1 cellular context compared by ENCODE assay signal in the genomic region with DNA sequence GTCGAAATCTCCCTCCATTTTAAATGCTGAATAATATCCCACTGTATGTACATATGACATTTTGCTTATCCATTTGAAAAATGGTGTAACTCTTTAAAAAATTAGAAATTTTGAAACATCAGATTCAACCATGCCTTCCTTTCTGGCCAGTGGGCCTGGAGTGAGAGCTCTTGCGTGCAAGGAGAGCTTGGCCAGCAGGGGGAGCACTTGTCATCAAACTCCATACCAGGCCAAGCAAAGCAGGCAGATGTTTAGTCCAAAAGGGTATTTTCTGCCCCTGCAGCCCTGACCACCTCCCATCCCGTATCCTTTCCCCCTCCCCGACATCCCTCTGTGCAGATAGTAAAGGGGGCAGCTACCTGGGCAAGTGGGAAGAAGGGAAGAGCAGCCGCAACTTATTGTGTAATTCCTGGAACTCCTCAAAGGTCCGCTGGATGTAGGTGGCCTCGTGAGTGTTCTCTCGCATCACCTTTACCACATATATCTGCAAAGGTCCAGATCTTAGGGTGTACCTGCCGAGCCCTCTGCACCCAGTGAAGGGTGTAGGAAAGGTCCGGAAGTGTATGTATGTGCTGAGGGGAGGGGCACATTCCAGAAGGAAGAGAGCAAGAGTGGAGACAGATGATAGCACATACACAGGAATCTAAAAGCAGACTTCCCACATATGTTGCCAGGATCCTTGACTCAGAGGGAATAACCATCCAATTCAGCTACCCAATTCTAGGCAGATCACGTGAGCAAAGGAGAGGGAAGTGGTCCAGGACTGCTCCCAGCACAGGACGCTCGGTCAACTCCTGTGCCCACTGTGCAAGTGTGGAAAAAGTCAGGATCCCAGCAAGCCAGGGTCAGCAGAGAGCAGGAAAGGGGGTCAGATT.
TF ChIP-seq lines count a peak whose summit lies in the region.

No MANE protein-coding gene starts in this region.

TF ChIP-seq in SK-N-SH treated with all-trans-retinoic acid at 6 μM for 48 hours, 23 proteins besides CTCF, POLR2A, EP300 and RAD21 (continued from another document):
- TF ChIP-seq TOX (CRISPR knock-in tag; IDR thresholded peaks at IDR 0.05; ENCODE audit: borderline replicate concordance) (no peak), PPARA (CRISPR knock-in tag; IDR thresholded peaks at IDR 0.05; ENCODE audit: borderline replicate concordance) (no peak), ARNTL (CRISPR knock-in tag; IDR thresholded peaks at IDR 0.05; ENCODE audit: borderline replicate concordance, low read depth) (no peak), PATZ1 (CRISPR knock-in tag; IDR thresholded peaks at IDR 0.05; ENCODE audit: borderline replicate concordance) (no peak), ZNF8 (CRISPR knock-in tag; IDR thresholded peaks at IDR 0.05) (no peak), SNAI2 (CRISPR knock-in tag; IDR thresholded peaks at IDR 0.05) (no peak), POU6F1 (CRISPR knock-in tag; IDR thresholded peaks at IDR 0.05; ENCODE audit: borderline replicate concordance, low read depth) (no peak), CREB5 (CRISPR knock-in tag; IDR thresholded peaks at IDR 0.05; ENCODE audit: low read depth) (no peak), GLIS3 (CRISPR knock-in tag; IDR thresholded peaks at IDR 0.05) (no peak), ZNF70 (CRISPR knock-in tag; IDR thresholded peaks at IDR 0.05) (no peak), TCF4 (CRISPR knock-in tag; IDR thresholded peaks at IDR 0.05; ENCODE audit: borderline replicate concordance) (no peak)
